Comparison of ENCODE assay signal across 8 cellular contexts in genomic region chr19:10695401-10696398, GRCh38.
DNase-seq lines count a peak whose midpoint lies in the region; ATAC-seq lines count a peak whose summit lies in the region.

No MANE protein-coding gene starts in this region.

- H3K4me3 ChIP-seq in GM08714 (ENCODE audit: low read length) = peak overlapping the region; percentile 15; the same call in 1 of the 2 replicates

- peak; percentile 80 for ATAC-seq in HG03108 (IDR thresholded peaks at IDR 0.05; ENCODE audit: unreplicated experiment)
- no peak for ATAC-seq in GM18511 (IDR thresholded peaks at IDR 0.05; ENCODE audit: unreplicated experiment)

- DNase-seq in NCI-H345 treated with DMSO at 0.1 percent for 48 hours (lab: John Stamatoyannopoulos, UW; ENCODE audit: unreplicated experiment) (peak; percentile 92), iris pigment epithelial cell (ENCODE audit: low read depth) (peak; percentile 94)
- peak; percentile 88 for DNase-seq in activated CD4-positive, CD25-positive, alpha-beta regulatory T cell treated with anti-CD3 and anti-CD28 coated beads, Interleukin-2, amount 50 U/mL, for 72 hours
- peak; percentile 82 for DNase-seq in central memory CD4-positive, alpha-beta T cell
- peak; percentile 73 to 77 for DNase-seq in stimulated activated CD4-positive, alpha-beta T cell treated with anti-CD3 and anti-CD28 coated beads, Interleukin-15, amount 100 ng/mL, for 1 hour (ENCODE audit: low read depth in 1 of 2, low spot score in 1 of 2)
